12 cellular contexts compared by ENCODE assay signal in the genomic region with DNA sequence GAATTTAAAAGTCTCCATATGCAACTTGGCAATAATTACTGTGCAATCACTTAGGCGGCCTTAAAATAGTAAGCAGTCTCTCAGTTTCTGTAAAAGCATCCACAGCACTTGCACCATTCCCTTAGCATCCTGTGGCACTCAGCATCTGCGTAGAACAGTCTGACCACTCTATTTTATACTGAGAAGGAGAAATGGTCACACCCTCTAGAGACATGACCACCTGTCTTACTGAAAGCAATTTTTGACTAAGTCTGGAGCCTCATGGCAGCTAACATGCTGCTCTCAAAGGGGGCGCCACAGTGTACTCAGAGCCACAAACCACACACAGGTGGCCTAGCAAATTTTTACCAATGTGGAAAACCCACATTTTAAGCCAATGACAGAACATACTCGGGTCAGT.
DNase-seq lines count a peak whose midpoint lies in the region; ATAC-seq, FAIRE-seq and TF ChIP-seq lines count a peak whose summit lies in the region.
"Had no signal": no experiment of that assay in that cellular context is flagged by ENCODE, and none has a peak within 500 bp of the region (broad histone marks: within the 10 kb centered on the region; RNA-seq: fewer than 3 reads in every experiment).

No MANE protein-coding gene starts in this region.

- no peak overlapping the region for H2AK5ac ChIP-seq in H1 (ENCODE audit: low read depth, low read length)

- H3K18ac ChIP-seq in H1 (ENCODE audit: extremely low read depth, low read length) = no peak overlapping the region

- peak; percentile 39 to 49; a peak in 3 of 4 replicates for TF ChIP-seq RAD21 in H1 (IDR thresholded peaks at IDR 0.05 in 1 of 2, conservative IDR thresholded peaks at IDR 0.05 in 1 of 2; ENCODE audit: low read depth in 2 of 2, low read length in 2 of 2)

- peaks cover 0 to 6% (median 3%) of the 10 kb centered on the region in 4 experiments; a peak in 3 of 8 replicates for H3K36me3 ChIP-seq in H1 (ENCODE audit: control insufficient read depth in 2 of 4, insufficient read depth in 4 of 4, low read length in 3 of 4)

- H3K4ac ChIP-seq in H1 (replicated peaks; ENCODE audit: insufficient read length, low read depth, low read length) = no peak overlapping the region

- no peak overlapping the region for H3K56ac ChIP-seq in H1 (replicated peaks; ENCODE audit: insufficient read length, low read depth, low read length)

- no peak overlapping the region for H4K8ac ChIP-seq in H1 (ENCODE audit: extremely low read depth, insufficient read depth, low read length)

- H2BK120ac ChIP-seq in H1 (replicated peaks; ENCODE audit: low read depth, low read length) = no peak overlapping the region

- no peak overlapping the region for H2BK12ac ChIP-seq in H1 (ENCODE audit: low read depth, low read length)

- H3K27me3 ChIP-seq in H1 (replicated peaks in 1 of 4; ENCODE audit: control insufficient read depth in 3 of 4, extremely low read depth in 1 of 4, insufficient read depth in 3 of 4, low read length in 3 of 4) = no peaks in the 10 kb centered on the region

- H2BK5ac ChIP-seq in H1 (ENCODE audit: low read depth, low read length) = no peak overlapping the region

- no peak overlapping the region for H3K27ac ChIP-seq in H1 (ENCODE audit: low read depth, low read length)

- no peak overlapping the region for H3K23ac ChIP-seq in H1 (ENCODE audit: insufficient read length)

- 85% methylated on average over 4 of the region's 4 CpGs; no CpG with 5 or more reads in 1 of the 2 experiments for WGBS in H1 (ENCODE audit: extremely low coverage in 1 of 2, insufficient coverage in 1 of 2, insufficient read length in 1 of 2, insufficient replicate concordance in 2 of 2, low coverage in 1 of 2, low lambda C conversion rate in 2 of 2, missing lambda C conversion rate in 1 of 2), 2 experiments

- no peaks in the 10 kb centered on the region for H3K9me3 ChIP-seq in H1 (ENCODE audit: insufficient read depth in 2 of 2, low read depth in 1 of 2, low read length in 1 of 2)

- peak; percentile 24 to 41 (median 36); a peak in 3 of 4 replicates for TF ChIP-seq CTCF in H1 (IDR thresholded peaks at IDR 0.05; ENCODE audit: control extremely low read depth in 1 of 3, insufficient read depth in 1 of 3, low read depth in 1 of 3, low read length in 3 of 3)

- H4K20me1 ChIP-seq in H1 (replicated peaks in 1 of 2; ENCODE audit: control insufficient read depth in 1 of 2, insufficient read depth in 2 of 2, low read length in 2 of 2) = no peaks in the 10 kb centered on the region

- H2AFZ ChIP-seq in H1 (ENCODE audit: low read length) = no peak overlapping the region

- ATAC-seq in GM18909 (IDR thresholded peaks at IDR 0.05; ENCODE audit: poor library complexity, unreplicated experiment) = peak; percentile 90
- peak; percentile 83 for ATAC-seq in GM21717 (IDR thresholded peaks at IDR 0.05; ENCODE audit: unreplicated experiment)
- peak; percentile 89 for ATAC-seq in HG03108 (IDR thresholded peaks at IDR 0.05; ENCODE audit: unreplicated experiment)
- ATAC-seq: activated CD4-positive, CD25-positive, alpha-beta regulatory T cell treated with anti-CD3 and anti-CD28 coated beads, Interleukin-2, amount 50 U/mL, for 24 hours had no signal

- H3K23me2 ChIP-seq in H1 (ENCODE audit: low read depth, low read length) = no peaks in the 10 kb centered on the region

- no peak for FAIRE-seq in H1 (lab: Jason Lieb, UNC)

- no peak overlapping the region for H3K14ac ChIP-seq in H1 (ENCODE audit: insufficient read length)

- peaks cover 0 to 4% (median 4%) of the 10 kb centered on the region in 4 experiments; a peak in 5 of 7 replicates for H3K4me1 ChIP-seq in H1 (replicated peaks in 1 of 4; ENCODE audit: control insufficient read depth in 3 of 4, insufficient read depth in 4 of 4, low read length in 3 of 4)

- H4K5ac ChIP-seq in H1 (ENCODE audit: insufficient read length, low read depth, low read length) = no peak overlapping the region

- POLR2A ChIA-PET in H1 (lab: Charles Lee; ENCODE audit: partially characterized antibody) = no interaction called here

- no peaks in the 10 kb centered on the region for H3K79me2 ChIP-seq in H1 (ENCODE audit: control insufficient read depth in 1 of 2, insufficient read depth in 2 of 2, low read length in 2 of 2)

- no peak for DNase-seq in H1 (ENCODE audit: low read depth in 1 of 2, low spot score in 2 of 2)
- DNase-seq in NCI-H82 (lab: John Stamatoyannopoulos, UW) = no peak
- DNase-seq in SIG-M5 treated with dmso at 0.1 percent for 504 hours (lab: John Stamatoyannopoulos, UW; ENCODE audit: unreplicated experiment) = no peak
- DNase-seq in SW480 (ENCODE audit: low spot score) = no peak
- no peak for DNase-seq in NCI-H226
- DNase-seq: activated naive CD8-positive, alpha-beta T cell treated with anti-CD3 and anti-CD28 coated beads, Interleukin-2, amount 10 ng/mL, durations not matched to agents 7 days and 5 days; midbrain; NCI-H1417 had no signal

- no peak overlapping the region for H3K4me3 ChIP-seq in H1 (ENCODE audit: extremely low read depth in 1 of 4, insufficient read depth in 2 of 4, low read depth in 3 of 4, low read length in 4 of 4)

- TF ChIP-seq POLR2A in H1 (IDR thresholded peaks at IDR 0.05; ENCODE audit: control extremely low read depth in 1 of 2, low read depth in 2 of 2, low read length in 2 of 2) = no peak

- no peak overlapping the region for H2BK15ac ChIP-seq in H1 (ENCODE audit: low read length)

- H3K79me1 ChIP-seq in H1 (ENCODE audit: low read depth, low read length) = no peaks in the 10 kb centered on the region

- H3K9ac ChIP-seq in H1 (replicated peaks in 1 of 4; ENCODE audit: extremely low read depth in 1 of 4, low read depth in 3 of 4, low read length in 3 of 4) = no peak overlapping the region

- H4K91ac ChIP-seq in H1 (replicated peaks; ENCODE audit: insufficient read length, low read length) = no peak overlapping the region

- CTCF ChIA-PET in H1 (lab: Charles Lee; ENCODE audit: partially characterized antibody) = interaction anchor here (0.5 to 1.5 kb wide), 5 partner anchors 34 to 677 kb away, joined by 3 to 4 read pairs (median 3); no protein-coding TSS in a partner anchor

- no peak for TF ChIP-seq EP300 in H1 (IDR thresholded peaks at IDR 0.05; ENCODE audit: borderline replicate concordance in 1 of 2, low read depth in 2 of 2, low read length in 2 of 2)

- H3K4me2 ChIP-seq in H1 (ENCODE audit: insufficient read depth in 1 of 2, low read depth in 2 of 2, low read length in 2 of 2) = no peak overlapping the region

- H2BK20ac ChIP-seq in H1 (ENCODE audit: low read length) = no peak overlapping the region

TF ChIP-seq in H1, 55 proteins besides CTCF, POLR2A, EP300 and RAD21:
- peak; percentile 25; the same call in 1 of the 2 replicates for TF ChIP-seq MAX (IDR thresholded peaks at IDR 0.05)
- TF ChIP-seq RXRA (IDR thresholded peaks at IDR 0.05; ENCODE audit: insufficient read depth, low read depth, low read length) = no peak
